Comparison of ENCODE assay signal across 1 cellular context in the genomic region with DNA sequence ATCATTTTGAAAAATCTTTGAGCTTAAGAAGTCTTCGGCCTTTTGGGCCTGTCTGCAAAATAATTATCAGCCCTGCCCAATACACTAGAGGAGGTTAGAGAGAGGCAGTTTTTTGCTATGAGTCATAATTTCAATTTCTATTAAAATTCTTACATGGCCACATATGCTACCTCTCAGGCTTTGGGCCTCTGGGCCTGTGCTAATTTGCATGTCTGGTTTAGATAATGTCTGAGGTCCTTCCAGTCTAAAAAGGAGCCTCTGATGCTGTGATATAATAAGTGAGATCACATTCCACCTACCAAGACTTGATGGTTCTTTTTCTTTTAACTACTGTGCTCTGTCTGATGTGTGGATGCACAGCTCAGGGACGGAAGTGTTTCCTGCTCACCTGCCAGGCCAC.
TF ChIP-seq lines count a peak whose summit lies in the region.

No MANE protein-coding gene starts in this region.

TF ChIP-seq in HepG2, 621 proteins besides CTCF, POLR2A, EP300 and RAD21 (continued from another document):
- TF ChIP-seq, protein P1, sequence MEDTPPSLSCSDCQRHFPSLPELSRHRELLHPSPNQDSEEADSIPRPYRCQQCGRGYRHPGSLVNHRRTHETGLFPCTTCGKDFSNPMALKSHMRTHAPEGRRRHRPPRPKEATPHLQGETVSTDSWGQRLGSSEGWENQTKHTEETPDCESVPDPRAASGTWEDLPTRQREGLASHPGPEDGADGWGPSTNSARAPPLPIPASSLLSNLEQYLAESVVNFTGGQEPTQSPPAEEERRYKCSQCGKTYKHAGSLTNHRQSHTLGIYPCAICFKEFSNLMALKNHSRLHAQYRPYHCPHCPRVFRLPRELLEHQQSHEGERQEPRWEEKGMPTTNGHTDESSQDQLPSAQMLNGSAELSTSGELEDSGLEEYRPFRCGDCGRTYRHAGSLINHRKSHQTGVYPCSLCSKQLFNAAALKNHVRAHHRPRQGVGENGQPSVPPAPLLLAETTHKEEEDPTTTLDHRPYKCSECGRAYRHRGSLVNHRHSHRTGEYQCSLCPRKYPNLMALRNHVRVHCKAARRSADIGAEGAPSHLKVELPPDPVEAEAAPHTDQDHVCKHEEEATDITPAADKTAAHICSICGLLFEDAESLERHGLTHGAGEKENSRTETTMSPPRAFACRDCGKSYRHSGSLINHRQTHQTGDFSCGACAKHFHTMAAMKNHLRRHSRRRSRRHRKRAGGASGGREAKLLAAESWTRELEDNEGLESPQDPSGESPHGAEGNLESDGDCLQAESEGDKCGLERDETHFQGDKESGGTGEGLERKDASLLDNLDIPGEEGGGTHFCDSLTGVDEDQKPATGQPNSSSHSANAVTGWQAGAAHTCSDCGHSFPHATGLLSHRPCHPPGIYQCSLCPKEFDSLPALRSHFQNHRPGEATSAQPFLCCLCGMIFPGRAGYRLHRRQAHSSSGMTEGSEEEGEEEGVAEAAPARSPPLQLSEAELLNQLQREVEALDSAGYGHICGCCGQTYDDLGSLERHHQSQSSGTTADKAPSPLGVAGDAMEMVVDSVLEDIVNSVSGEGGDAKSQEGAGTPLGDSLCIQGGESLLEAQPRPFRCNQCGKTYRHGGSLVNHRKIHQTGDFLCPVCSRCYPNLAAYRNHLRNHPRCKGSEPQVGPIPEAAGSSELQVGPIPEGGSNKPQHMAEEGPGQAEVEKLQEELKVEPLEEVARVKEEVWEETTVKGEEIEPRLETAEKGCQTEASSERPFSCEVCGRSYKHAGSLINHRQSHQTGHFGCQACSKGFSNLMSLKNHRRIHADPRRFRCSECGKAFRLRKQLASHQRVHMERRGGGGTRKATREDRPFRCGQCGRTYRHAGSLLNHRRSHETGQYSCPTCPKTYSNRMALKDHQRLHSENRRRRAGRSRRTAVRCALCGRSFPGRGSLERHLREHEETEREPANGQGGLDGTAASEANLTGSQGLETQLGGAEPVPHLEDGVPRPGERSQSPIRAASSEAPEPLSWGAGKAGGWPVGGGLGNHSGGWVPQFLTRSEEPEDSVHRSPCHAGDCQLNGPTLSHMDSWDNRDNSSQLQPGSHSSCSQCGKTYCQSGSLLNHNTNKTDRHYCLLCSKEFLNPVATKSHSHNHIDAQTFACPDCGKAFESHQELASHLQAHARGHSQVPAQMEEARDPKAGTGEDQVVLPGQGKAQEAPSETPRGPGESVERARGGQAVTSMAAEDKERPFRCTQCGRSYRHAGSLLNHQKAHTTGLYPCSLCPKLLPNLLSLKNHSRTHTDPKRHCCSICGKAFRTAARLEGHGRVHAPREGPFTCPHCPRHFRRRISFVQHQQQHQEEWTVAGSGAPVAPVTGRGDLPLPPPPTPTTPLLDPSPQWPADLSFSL (CRISPR knock-in tag; IDR thresholded peaks at IDR 0.05): no peak
- no peak for TF ChIP-seq PHF20 (CRISPR knock-in tag; IDR thresholded peaks at IDR 0.05)
- no peak for TF ChIP-seq SMAD3 (CRISPR knock-in tag; IDR thresholded peaks at IDR 0.05)
- no peak for TF ChIP-seq SIN3A (IDR thresholded peaks at IDR 0.05; ENCODE audit: borderline replicate concordance, low read depth, low read length)
- TF ChIP-seq, protein P2, sequence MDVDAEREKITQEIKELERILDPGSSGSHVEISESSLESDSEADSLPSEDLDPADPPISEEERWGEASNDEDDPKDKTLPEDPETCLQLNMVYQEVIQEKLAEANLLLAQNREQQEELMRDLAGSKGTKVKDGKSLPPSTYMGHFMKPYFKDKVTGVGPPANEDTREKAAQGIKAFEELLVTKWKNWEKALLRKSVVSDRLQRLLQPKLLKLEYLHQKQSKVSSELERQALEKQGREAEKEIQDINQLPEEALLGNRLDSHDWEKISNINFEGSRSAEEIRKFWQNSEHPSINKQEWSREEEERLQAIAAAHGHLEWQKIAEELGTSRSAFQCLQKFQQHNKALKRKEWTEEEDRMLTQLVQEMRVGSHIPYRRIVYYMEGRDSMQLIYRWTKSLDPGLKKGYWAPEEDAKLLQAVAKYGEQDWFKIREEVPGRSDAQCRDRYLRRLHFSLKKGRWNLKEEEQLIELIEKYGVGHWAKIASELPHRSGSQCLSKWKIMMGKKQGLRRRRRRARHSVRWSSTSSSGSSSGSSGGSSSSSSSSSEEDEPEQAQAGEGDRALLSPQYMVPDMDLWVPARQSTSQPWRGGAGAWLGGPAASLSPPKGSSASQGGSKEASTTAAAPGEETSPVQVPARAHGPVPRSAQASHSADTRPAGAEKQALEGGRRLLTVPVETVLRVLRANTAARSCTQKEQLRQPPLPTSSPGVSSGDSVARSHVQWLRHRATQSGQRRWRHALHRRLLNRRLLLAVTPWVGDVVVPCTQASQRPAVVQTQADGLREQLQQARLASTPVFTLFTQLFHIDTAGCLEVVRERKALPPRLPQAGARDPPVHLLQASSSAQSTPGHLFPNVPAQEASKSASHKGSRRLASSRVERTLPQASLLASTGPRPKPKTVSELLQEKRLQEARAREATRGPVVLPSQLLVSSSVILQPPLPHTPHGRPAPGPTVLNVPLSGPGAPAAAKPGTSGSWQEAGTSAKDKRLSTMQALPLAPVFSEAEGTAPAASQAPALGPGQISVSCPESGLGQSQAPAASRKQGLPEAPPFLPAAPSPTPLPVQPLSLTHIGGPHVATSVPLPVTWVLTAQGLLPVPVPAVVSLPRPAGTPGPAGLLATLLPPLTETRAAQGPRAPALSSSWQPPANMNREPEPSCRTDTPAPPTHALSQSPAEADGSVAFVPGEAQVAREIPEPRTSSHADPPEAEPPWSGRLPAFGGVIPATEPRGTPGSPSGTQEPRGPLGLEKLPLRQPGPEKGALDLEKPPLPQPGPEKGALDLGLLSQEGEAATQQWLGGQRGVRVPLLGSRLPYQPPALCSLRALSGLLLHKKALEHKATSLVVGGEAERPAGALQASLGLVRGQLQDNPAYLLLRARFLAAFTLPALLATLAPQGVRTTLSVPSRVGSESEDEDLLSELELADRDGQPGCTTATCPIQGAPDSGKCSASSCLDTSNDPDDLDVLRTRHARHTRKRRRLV (CRISPR knock-in tag; IDR thresholded peaks at IDR 0.05): no peak
- TF ChIP-seq ZFP36L1 (CRISPR knock-in tag; IDR thresholded peaks at IDR 0.05): no peak
- no peak for TF ChIP-seq ATF7-NPFF (CRISPR knock-in tag; IDR thresholded peaks at IDR 0.05; ENCODE audit: low read depth)
- no peak for TF ChIP-seq ZNF891 (CRISPR knock-in tag; IDR thresholded peaks at IDR 0.05)
